In genomic region chr2:10547663-10548384, GRCh38 we compare ENCODE assay signal across 1 cellular context.
TF ChIP-seq lines count a peak whose summit lies in the region.

No MANE protein-coding gene starts in this region.

TF ChIP-seq in HepG2, 621 proteins besides CTCF, POLR2A, EP300 and RAD21 (continued from another document):
- TF ChIP-seq RAD51 (IDR thresholded peaks at IDR 0.05; ENCODE audit: borderline replicate concordance): peak; percentile 78; the same call in 1 of the 2 replicates
- peak; percentile 13; the same call in 1 of the 2 replicates for TF ChIP-seq BHLHE40 (IDR thresholded peaks at IDR 0.05; ENCODE audit: low read length)
- TF ChIP-seq, protein P1, sequence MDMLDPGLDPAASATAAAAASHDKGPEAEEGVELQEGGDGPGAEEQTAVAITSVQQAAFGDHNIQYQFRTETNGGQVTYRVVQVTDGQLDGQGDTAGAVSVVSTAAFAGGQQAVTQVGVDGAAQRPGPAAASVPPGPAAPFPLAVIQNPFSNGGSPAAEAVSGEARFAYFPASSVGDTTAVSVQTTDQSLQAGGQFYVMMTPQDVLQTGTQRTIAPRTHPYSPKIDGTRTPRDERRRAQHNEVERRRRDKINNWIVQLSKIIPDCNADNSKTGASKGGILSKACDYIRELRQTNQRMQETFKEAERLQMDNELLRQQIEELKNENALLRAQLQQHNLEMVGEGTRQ (IDR thresholded peaks at IDR 0.05; ENCODE audit: low read depth, low read length): peak; percentile 59
- TF ChIP-seq, protein P1 (CRISPR knock-in tag; IDR thresholded peaks at IDR 0.05; ENCODE audit: borderline replicate concordance): no peak
